Comparison of ENCODE assay signal across 29 cellular contexts in genomic region chr9:127140842-127141675, GRCh38. TPM values are rescaled to one million over a fixed set of nuclear protein-coding genes. Genes with fewer than 3 reads are reported as not detected.
A peak's percentile ranks its signal among the peaks of the same experiment; 100 is the strongest.
DNase-seq lines count a peak whose midpoint lies in the region; ATAC-seq and TF ChIP-seq lines count a peak whose summit lies in the region.
"Had no signal": no experiment of that assay in that cellular context is flagged by ENCODE, and none has a peak within 500 bp of the region (broad histone marks: within the 10 kb centered on the region; RNA-seq: fewer than 3 reads in every experiment).

No MANE protein-coding gene starts in this region.

- ATAC-seq in left lobe of liver (peak; percentile 75), foreskin keratinocyte (no peak)
- ATAC-seq: K562; left lung; stimulated activated effector memory CD8-positive, alpha-beta T cell treated with anti-CD3 and anti-CD28 coated beads, Interleukin-12 subunit alpha, Interleukin-12 subunit beta, amount 100 ng/mL, for 72 hours had no signal

- H3K14ac ChIP-seq in H9 (ENCODE audit: insufficient read depth, low read length) = peak overlapping the region; percentile 23; the same call in 1 of the 2 replicates

- H3K27me3 ChIP-seq in H9 (ENCODE audit: insufficient read depth, low read length) = no peaks in the 10 kb centered on the region
- peaks cover 5% of the 10 kb centered on the region for H3K27me3 ChIP-seq in foreskin keratinocyte
- H3K27me3 ChIP-seq: left lung, vagina had no signal

- H3K79me1 ChIP-seq in H9 (ENCODE audit: insufficient read depth, low read depth, low read length, poor library complexity, severe bottlenecking) = no peaks in the 10 kb centered on the region

- H2BK15ac ChIP-seq in H9 (ENCODE audit: low read depth, low read length) = no peak overlapping the region

- no peak overlapping the region for H3K27ac ChIP-seq in H9 (ENCODE audit: insufficient read length, low read depth, low read length)
- no peak overlapping the region for H3K27ac ChIP-seq in foreskin keratinocyte
- H3K27ac ChIP-seq: left lung, vagina had no signal

- H3K18ac ChIP-seq in H9 (ENCODE audit: insufficient read length, low read depth, low read length) = no peak overlapping the region

- TF ChIP-seq CTCF in H9 (conservative IDR thresholded peaks at IDR 0.05) (no peak), foreskin keratinocyte (conservative IDR thresholded peaks at IDR 0.05) (no peak)

- no peak overlapping the region for H2BK20ac ChIP-seq in H9 (ENCODE audit: low read depth, low read length, poor library complexity, severe bottlenecking)

- H2BK5ac ChIP-seq in H9 (ENCODE audit: insufficient read length, low read length) = no peak overlapping the region

- H3K23me2 ChIP-seq in H9 (ENCODE audit: insufficient read length, low read depth, low read length, poor library complexity, severe bottlenecking) = no peaks in the 10 kb centered on the region

- H3K4me3 Mint-ChIP-seq in H9 = no peak overlapping the region
- H3K4me3 Mint-ChIP-seq: activated B cell treated with CpG ODN at 0.5 μM for 24 hours; activated CD4-positive, alpha-beta T cell treated with anti-CD3 and anti-CD28 coated beads, Interleukin-2, amount 10 ng/mL, durations not matched to agents 7 days and 5 days; activated naive CD4-positive, alpha-beta T cell treated with anti-CD3 and anti-CD28 coated beads, Interleukin-2, amount 10 ng/mL, durations not matched to agents 7 days and 5 days; activated T-helper 1 cell treated with anti-CD3 and anti-CD28 coated beads, Interleukin-12 subunit alpha, Interleukin-12 subunit beta, Interleukin-2, Interleukin-4 antibody, amounts not matched to agents 30 ng/mL and 10 ng/mL and 1 ng/mL, durations not matched to agents 14 hours and 24 hours and 36 hours; CD8-positive, alpha-beta memory T cell; mesothelial cell of epicardium; stimulated activated effector memory CD8-positive, alpha-beta T cell treated with anti-CD3 and anti-CD28 coated beads, Interleukin-12 subunit alpha, Interleukin-12 subunit beta, amount 100 ng/mL, for 72 hours had no signal

- H3K4me1 Mint-ChIP-seq in H9 = peaks cover 15 to 22% of the 10 kb centered on the region in 2 experiments
- H3K4me1 Mint-ChIP-seq: activated B cell treated with CpG ODN at 0.5 μM for 24 hours; activated CD4-positive, alpha-beta T cell treated with anti-CD3 and anti-CD28 coated beads, Interleukin-2, amount 10 ng/mL, durations not matched to agents 7 days and 5 days; activated naive CD4-positive, alpha-beta T cell treated with anti-CD3 and anti-CD28 coated beads, Interleukin-2, amount 10 ng/mL, durations not matched to agents 7 days and 5 days; CD8-positive, alpha-beta memory T cell; mesothelial cell of epicardium had no signal

- H3K9me3 Mint-ChIP-seq in H9 = no peaks in the 10 kb centered on the region
- H3K9me3 Mint-ChIP-seq: activated CD4-positive, alpha-beta T cell treated with anti-CD3 and anti-CD28 coated beads, Interleukin-2, amount 10 ng/mL, durations not matched to agents 7 days and 5 days; activated naive CD4-positive, alpha-beta T cell treated with anti-CD3 and anti-CD28 coated beads, Interleukin-2, amount 10 ng/mL, durations not matched to agents 7 days and 5 days; activated T-helper 1 cell treated with anti-CD3 and anti-CD28 coated beads, Interleukin-12 subunit alpha, Interleukin-12 subunit beta, Interleukin-2, Interleukin-4 antibody, amounts not matched to agents 30 ng/mL and 10 ng/mL and 1 ng/mL, durations not matched to agents 14 hours and 24 hours and 36 hours; CD8-positive, alpha-beta memory T cell; stimulated activated effector memory CD8-positive, alpha-beta T cell treated with anti-CD3 and anti-CD28 coated beads, Interleukin-12 subunit alpha, Interleukin-12 subunit beta, amount 100 ng/mL, for 72 hours had no signal

- H3K56ac ChIP-seq in H9 (ENCODE audit: insufficient read length, low read depth, low read length) = no peak overlapping the region

- H2BK120ac ChIP-seq in H9 (ENCODE audit: low read depth, low read length, poor library complexity, severe bottlenecking) = no peak overlapping the region

- 0 out of 7 replicates have a peak overlapping the region, but pooled peaks of 2 of the 3 experiments have one; percentile 3 to 28 for H3K27ac Mint-ChIP-seq in H9
- H3K27ac Mint-ChIP-seq: activated B cell treated with CpG ODN at 0.5 μM for 24 hours; activated CD4-positive, alpha-beta T cell treated with anti-CD3 and anti-CD28 coated beads, Interleukin-2, amount 10 ng/mL, durations not matched to agents 7 days and 5 days; activated naive CD4-positive, alpha-beta T cell treated with anti-CD3 and anti-CD28 coated beads, Interleukin-2, amount 10 ng/mL, durations not matched to agents 7 days and 5 days; activated T-helper 1 cell treated with anti-CD3 and anti-CD28 coated beads, Interleukin-12 subunit alpha, Interleukin-12 subunit beta, Interleukin-2, Interleukin-4 antibody, amounts not matched to agents 30 ng/mL and 10 ng/mL and 1 ng/mL, durations not matched to agents 14 hours and 24 hours and 36 hours; mesothelial cell of epicardium; progenitor cell of endocrine pancreas; stimulated activated effector memory CD8-positive, alpha-beta T cell treated with anti-CD3 and anti-CD28 coated beads, Interleukin-12 subunit alpha, Interleukin-12 subunit beta, amount 100 ng/mL, for 72 hours had no signal

- no peak overlapping the region for H4K91ac ChIP-seq in H9 (ENCODE audit: insufficient read length, low read depth, low read length)

- no peak overlapping the region for H3K4ac ChIP-seq in H9 (ENCODE audit: low read depth, low read length)

- DNase-seq in H9 (peak; percentile 17), NCI-H69 (lab: John Stamatoyannopoulos, UW) (peak; percentile 31), left lobe of liver (ENCODE audit: low spot score) (peak; percentile 49), superior temporal gyrus (ENCODE audit: extremely low spot score) (peak; percentile 16), NCI-H1694 treated with DMSO at 0.1 percent for 48 hours (lab: John Stamatoyannopoulos, UW) (no peak), epidermal melanocyte (ENCODE audit: insufficient read length, low spot score) (no peak), foreskin keratinocyte (no peak)
- DNase-seq: activated B cell treated with CpG ODN at 0.5 μM for 24 hours; activated CD4-positive, alpha-beta T cell treated with anti-CD3 and anti-CD28 coated beads, Interleukin-2, amount 10 ng/mL, durations not matched to agents 7 days and 5 days; activated naive CD4-positive, alpha-beta T cell treated with anti-CD3 and anti-CD28 coated beads, Interleukin-2, amount 10 ng/mL, durations not matched to agents 7 days and 5 days; amniotic stem cell; CD8-positive, alpha-beta memory T cell; effector CD4-positive, alpha-beta T cell; EL; left lung; NCI-H1092; NCI-H187 treated with DMSO at 0.1 percent for 48 hours; NCI-H2171; RPMI8226; stimulated activated CD4-positive, alpha-beta T cell treated with anti-CD3 and anti-CD28 coated beads, Interleukin-15, amount 100 ng/mL, for 24 hours; stimulated activated CD4-positive, alpha-beta T cell treated with anti-CD3 and anti-CD28 coated beads, Interleukin-4, amount 100 ng/mL, for 4 hours; substantia nigra; T-helper 1 cell had no signal

- H2BK12ac ChIP-seq in H9 (ENCODE audit: insufficient read length, low read depth, low read length) = no peak overlapping the region

- H2AFZ ChIP-seq in H9 (ENCODE audit: low read length) = no peak overlapping the region

- H3K4me1 ChIP-seq in H9 (ENCODE audit: insufficient read depth, low read length) = peaks cover 2% of the 10 kb centered on the region; the same call in 1 of the 2 replicates
- H3K4me1 ChIP-seq in foreskin keratinocyte = no peaks in the 10 kb centered on the region
- H3K4me1 ChIP-seq: left lung had no signal

- no peak overlapping the region for H3K9ac ChIP-seq in H9 (ENCODE audit: extremely low read depth, insufficient read length, low read length)

- H3K9me3 ChIP-seq in H9 (ENCODE audit: control insufficient read depth, low read depth, low read length) = no peaks in the 10 kb centered on the region
- H3K9me3 ChIP-seq: left lung, vagina had no signal

- no peak overlapping the region for H3T11ph ChIP-seq in H9 (ENCODE audit: low read length)

- no peak overlapping the region for H3K23ac ChIP-seq in H9 (ENCODE audit: insufficient read length, low read depth, low read length)

- H4K5ac ChIP-seq in H9 (ENCODE audit: insufficient read length, low read depth, low read length) = no peak overlapping the region

- no peaks in the 10 kb centered on the region; the same call in 1 of the 2 replicates for H3K27me3 Mint-ChIP-seq in H9 (ENCODE audit: low read depth)
- H3K27me3 Mint-ChIP-seq: activated B cell treated with CpG ODN at 0.5 μM for 24 hours; CD8-positive, alpha-beta memory T cell; progenitor cell of endocrine pancreas had no signal

- no peak overlapping the region for H2AK5ac ChIP-seq in H9 (ENCODE audit: insufficient read length, low read length)

- H4K8ac ChIP-seq in H9 (replicated peaks; ENCODE audit: insufficient read length, low read depth, low read length) = no peak overlapping the region

- H3K79me2 ChIP-seq in H9 (ENCODE audit: insufficient read depth, low read length) = no peaks in the 10 kb centered on the region

- no peak overlapping the region for H3K4me2 ChIP-seq in H9 (ENCODE audit: insufficient read depth, insufficient read length, low read length)

- WGBS in H9 (ENCODE audit: extremely low coverage, insufficient read length, low lambda C conversion rate) = no CpG with 5 or more reads among the region's 9 CpGs

- no peaks in the 10 kb centered on the region for H4K20me1 ChIP-seq in H9 (ENCODE audit: control insufficient read depth, insufficient read depth, insufficient read length)

- H3K36me3 Mint-ChIP-seq in H9 (ENCODE audit: insufficient read depth in 1 of 3, low read depth in 3 of 3) = no peaks in the 10 kb centered on the region
- H3K36me3 Mint-ChIP-seq: activated naive CD4-positive, alpha-beta T cell treated with anti-CD3 and anti-CD28 coated beads, Interleukin-2, amount 10 ng/mL, durations not matched to agents 7 days and 5 days; mesothelial cell of epicardium; stimulated activated effector memory CD8-positive, alpha-beta T cell treated with anti-CD3 and anti-CD28 coated beads, Interleukin-12 subunit alpha, Interleukin-12 subunit beta, amount 100 ng/mL, for 72 hours had no signal

RNA-seq across cellular contexts. Expression of gene ANGPTL2, which starts 18.6 kb away (rescaled TPM):
- 4.8 and 5.1 TPM in 2 replicates for total RNA-seq in H9 (2021)
- total RNA-seq in left lobe of liver = 2.8 TPM
- 0.32 and 0.37 TPM in 2 replicates for total RNA-seq in foreskin keratinocyte
- polyA plus RNA-seq in foreskin keratinocyte = 0.36 and 0.38 TPM in 2 replicates
- total RNA-seq: activated B cell treated with CpG ODN at 0.5 μM for 24 hours; activated CD4-positive, alpha-beta T cell treated with anti-CD3 and anti-CD28 coated beads, Interleukin-2, amount 10 ng/mL, durations not matched to agents 7 days and 5 days; activated T-helper 1 cell treated with anti-CD3 and anti-CD28 coated beads, Interleukin-12 subunit alpha, Interleukin-12 subunit beta, Interleukin-2, Interleukin-4 antibody, amounts not matched to agents 30 ng/mL and 10 ng/mL and 1 ng/mL, durations not matched to agents 14 hours and 24 hours and 36 hours; CD8-positive, alpha-beta memory T cell; K562 had no signal
- polyA plus RNA-seq: CD8-positive, alpha-beta memory T cell; K562 had no signal

Comparison
In these comparisons a context has a peak if more than half of its experiments do, and no peak if none do; other contexts are left out.
1. DNase-seq: peak in H9 (single experiment), NCI-H69 (single experiment), left lobe of liver (single experiment) and superior temporal gyrus (single experiment); none in NCI-H1694 treated with DMSO at 0.1 percent for 48 hours (single experiment), epidermal melanocyte (single experiment) and foreskin keratinocyte (0 of 2).